Comparison of ENCODE assay signal across 10 cellular contexts in the genomic region with DNA sequence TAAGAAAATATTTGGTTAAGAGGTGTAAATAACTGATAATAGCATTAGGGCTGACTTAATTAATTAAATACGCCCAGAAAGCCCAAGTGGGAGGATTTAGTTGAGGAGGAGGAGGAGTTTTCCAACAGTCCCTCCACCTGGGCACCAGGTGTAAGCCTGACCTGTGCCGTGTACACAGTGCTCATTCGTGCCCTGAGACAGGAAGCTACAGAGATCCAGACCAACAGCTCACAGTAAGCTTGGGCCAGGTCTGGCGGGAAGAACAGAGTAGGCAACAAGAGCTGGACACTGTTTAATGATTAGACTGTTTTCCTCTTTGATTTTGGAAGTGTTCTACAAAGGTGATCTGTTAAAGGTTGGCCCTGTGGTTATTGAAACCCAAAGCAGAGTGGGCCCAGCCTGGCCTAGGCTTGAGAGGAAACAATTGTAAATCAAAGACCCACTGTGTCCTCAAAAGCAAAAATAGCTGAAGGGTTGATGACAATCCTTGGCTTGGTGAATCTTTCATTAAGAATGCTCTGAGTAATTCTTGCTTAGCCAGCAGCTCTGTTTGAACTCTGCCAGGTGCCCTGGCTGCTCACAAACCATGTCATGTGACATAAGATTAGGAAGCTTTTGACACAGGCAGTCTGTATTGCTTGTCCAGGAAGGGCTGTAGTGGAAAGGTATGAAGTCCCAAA. TPM values are rescaled to one million over a fixed set of nuclear protein-coding genes. Genes with fewer than 3 reads are reported as not detected.
DNase-seq lines count a peak whose midpoint lies in the region; ATAC-seq and TF ChIP-seq lines count a peak whose summit lies in the region.
"Had no signal": no experiment of that assay in that cellular context is flagged by ENCODE, and none has a peak within 500 bp of the region (broad histone marks: within the 10 kb centered on the region; RNA-seq: fewer than 3 reads in every experiment).

No MANE protein-coding gene starts in this region.

- no peak for TF ChIP-seq CTCF in upper lobe of left lung (IDR thresholded peaks at IDR 0.05)

- H3K9me3 ChIP-seq in upper lobe of left lung, result no peaks in the 10 kb centered on the region

- peaks cover 52 to 78% (median 55%) of the 10 kb centered on the region in 4 donors for H3K4me1 ChIP-seq in upper lobe of left lung

- TF ChIP-seq EP300 in upper lobe of left lung (IDR thresholded peaks at IDR 0.05), result no peak

- H3K27me3 ChIP-seq in upper lobe of left lung, result no peaks in the 10 kb centered on the region

- peaks cover 0 to 3% (median 0%) of the 10 kb centered on the region in 4 donors for H3K36me3 ChIP-seq in upper lobe of left lung

- ATAC-seq in Right ventricle myocardium inferior (peak; percentile 65), upper lobe of left lung (ENCODE audit: low FRiP score in 2 of 2) (peak in 1 of 2 donors; percentile 47)

- peak in 1 of 4 donors; percentile 5 for TF ChIP-seq POLR2A in upper lobe of left lung (IDR thresholded peaks at IDR 0.05)

- intact Hi-C loops in Right ventricle myocardium inferior (cut with DNase I) (no loop called here), cardiac septum (cut with DNase I) (no loop called here)

- 64 to 65% methylated on average over 4 of the region's 4 CpGs for WGBS in upper lobe of left lung, 2 donors

- no peak for DNase-seq in Right ventricle myocardium inferior (ENCODE audit: missing footprints)
- DNase-seq in cardiac septum (ENCODE audit: low spot score), result no peak
- peak; percentile 3 for DNase-seq in T1000 (lab: John Stamatoyannopoulos, UW)
- peak; percentile 34 for DNase-seq in hepatic stellate cell (ENCODE audit: low spot score)
- DNase-seq in upper lobe of left lung, result peak in 1 of 2 donors; percentile 56
- DNase-seq in iPS-NIHi11 (ENCODE audit: low spot score), result no peak
- no peak for DNase-seq in NCI-H446 treated with DMSO at 0.1 percent for 48 hours (lab: John Stamatoyannopoulos, UW)
- no peak for DNase-seq in activated T-cell treated with anti-CD3 and anti-CD28 coated beads, Interleukin-2, amount 50 U/mL, for 1 hour
- DNase-seq: H7, NCI-H2107 had no signal

- H3K27ac ChIP-seq in upper lobe of left lung, result peak overlapping the region; percentile 19 to 60 (median 44)

- no peak overlapping the region for H3K4me3 ChIP-seq in upper lobe of left lung

RNA-seq across cellular contexts. Expression of a gene that starts 13.8 kb away (rescaled TPM):
- 21.5 TPM for total RNA-seq in Right ventricle myocardium inferior
- total RNA-seq in cardiac septum, result 12.3 TPM
- 100 to 1,000 TPM in 4 of 6 donors, 10 to 100 TPM in 2; 74.7 to 181 (median 110) TPM for total RNA-seq in upper lobe of left lung

Comparison
In these comparisons a context has a peak if more than half of its experiments do, and no peak if none do; other contexts are left out.
1. DNase-seq: peak in T1000 (single experiment) and hepatic stellate cell (single experiment); none in Right ventricle myocardium inferior (single experiment), cardiac septum (single experiment), iPS-NIHi11 (single experiment), NCI-H446 treated with DMSO at 0.1 percent for 48 hours (single experiment) and activated T-cell treated with anti-CD3 and anti-CD28 coated beads, Interleukin-2, amount 50 U/mL, for 1 hour (single experiment).